ENCODE assay signal across 8 cellular contexts in the genomic region with DNA sequence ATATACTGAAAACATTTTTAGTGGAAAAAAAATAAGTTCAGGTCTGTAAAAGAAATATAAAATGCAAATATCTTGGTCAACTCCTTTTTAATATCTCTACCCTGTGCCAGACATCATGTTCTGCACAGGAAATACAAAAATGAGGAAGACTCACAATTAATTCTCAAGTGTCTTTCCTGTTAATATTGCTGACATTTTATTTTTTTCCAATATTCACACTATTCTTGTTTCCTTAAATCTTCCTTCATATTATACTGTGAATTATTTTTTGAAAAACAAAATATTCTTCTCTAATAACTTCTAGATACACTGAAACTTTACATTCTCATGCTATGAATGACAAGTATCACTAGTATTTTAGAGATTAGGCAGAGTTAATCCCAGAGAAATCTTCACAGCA.
"Had no signal": no experiment of that assay in that cellular context is flagged by ENCODE, and none has a peak within 500 bp of the region (broad histone marks: within the 10 kb centered on the region; RNA-seq: fewer than 3 reads in every experiment).

No MANE protein-coding gene starts in this region.

- ATAC-seq: GM12878 had no signal

- DNase-seq: GDM1, GF-D8 had no signal

- FAIRE-seq: G401.6, GM12878, GM12891, GM12892, GM18507, GM19239 had no signal

- H3K4me3 ChIP-seq: GM12878 had no signal
